10 cellular contexts compared by ENCODE assay signal in the genomic region with DNA sequence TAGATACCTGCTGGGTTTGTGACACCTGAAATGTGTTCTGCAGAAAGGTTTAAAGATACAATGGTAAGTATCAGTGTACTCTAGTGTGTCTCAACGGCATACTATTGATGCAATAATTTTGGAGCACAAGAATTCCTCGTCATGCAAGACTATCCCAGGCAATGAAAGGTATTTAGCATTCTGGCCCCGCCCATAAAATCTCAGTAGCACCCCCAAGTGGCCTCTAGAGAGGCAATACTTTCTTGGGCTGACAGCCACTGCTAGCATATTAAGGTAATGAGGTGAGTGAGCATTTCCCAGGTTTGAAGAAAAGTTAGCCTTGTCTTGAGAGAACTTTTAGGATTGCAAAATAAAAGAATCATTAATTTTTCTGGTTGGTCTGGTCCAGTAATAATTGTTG.
A peak's percentile ranks its signal among the peaks of the same experiment; 100 is the strongest.
DNase-seq lines count a peak whose midpoint lies in the region; ATAC-seq and TF ChIP-seq lines count a peak whose summit lies in the region.
"Had no signal": no experiment of that assay in that cellular context is flagged by ENCODE, and none has a peak within 500 bp of the region (broad histone marks: within the 10 kb centered on the region; RNA-seq: fewer than 3 reads in every experiment).

No MANE protein-coding gene starts in this region.

- DNase-seq in NCI-H2227 (lab: John Stamatoyannopoulos, UW; ENCODE audit: unreplicated experiment), result peak; percentile 7
- DNase-seq in NCI-H2227 treated with DMSO at 0.1 percent for 48 hours (lab: John Stamatoyannopoulos, UW), result no peak
- no peak for DNase-seq in astrocyte of the cerebellum (ENCODE audit: low read depth)
- no peak for DNase-seq in NCI-H524 treated with DMSO at 0.1 percent for 48 hours (lab: John Stamatoyannopoulos, UW)
- no peak for DNase-seq in dedifferentiated amniotic fluid mesenchymal stem cell (ENCODE audit: extremely low spot score)
- DNase-seq: GOT3, NCI-H510A had no signal

- H3K9me3 Mint-ChIP-seq in nephron, result no peaks in the 10 kb centered on the region

- no peak overlapping the region for H3K4me3 Mint-ChIP-seq in nephron

- H3K27me3 Mint-ChIP-seq in nephron (ENCODE audit: low read depth), result no peaks in the 10 kb centered on the region

- peaks cover 19% of the 10 kb centered on the region for H3K4me1 Mint-ChIP-seq in nephron

- peak overlapping the region; percentile 70 to 92 (median 80) for H3K27ac Mint-ChIP-seq in nephron

- TF ChIP-seq CTCF in astrocyte of the cerebellum (IDR thresholded peaks at IDR 0.05; ENCODE audit: low read depth, low read length, missing control alignments), result peak; percentile 5
- TF ChIP-seq CTCF in nephron (IDR thresholded peaks at IDR 0.05; ENCODE audit: unreplicated experiment in 3 of 3), result no peak

- peaks cover 14% of the 10 kb centered on the region for H3K36me3 Mint-ChIP-seq in nephron (ENCODE audit: low read depth)

- in situ Hi-C loops in astrocyte of the cerebellum (cut with HindIII; ENCODE audit: low sequenced_read_pairs), result no loop called here

- ATAC-seq in HG02763 (IDR thresholded peaks at IDR 0.05; ENCODE audit: unreplicated experiment), result peak; percentile 60
- no peak for ATAC-seq in HG02973 (IDR thresholded peaks at IDR 0.05; ENCODE audit: unreplicated experiment)

- H3K4me3 ChIP-seq in astrocyte of the cerebellum (ENCODE audit: low read depth, low read length), result no peak overlapping the region
